ENCODE assay signal across 13 cellular contexts in the genomic region with DNA sequence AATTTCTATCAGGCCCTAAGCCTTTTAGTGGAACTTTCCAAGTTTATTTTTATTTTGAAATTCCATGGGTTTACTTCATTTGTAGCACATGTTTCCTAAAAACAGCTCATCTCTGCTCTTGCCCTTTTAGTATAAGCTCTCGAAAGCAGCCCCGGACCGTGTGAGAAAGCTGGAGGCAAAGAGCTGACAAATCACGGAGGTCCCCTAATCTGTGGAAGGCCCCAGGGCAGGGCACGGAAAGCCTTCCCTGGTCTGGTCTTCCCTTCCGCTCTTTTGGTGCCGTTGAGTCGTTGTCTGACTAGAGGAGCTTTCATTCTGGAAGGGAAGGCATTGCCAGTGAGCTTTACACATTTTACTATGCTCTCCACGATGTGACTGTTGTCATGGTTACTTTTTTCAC.
DNase-seq lines count a peak whose midpoint lies in the region; ATAC-seq and TF ChIP-seq lines count a peak whose summit lies in the region.
"Had no signal": no experiment of that assay in that cellular context is flagged by ENCODE, and none has a peak within 500 bp of the region (broad histone marks: within the 10 kb centered on the region; RNA-seq: fewer than 3 reads in every experiment).

No MANE protein-coding gene starts in this region.

- TF ChIP-seq EP300 in ovary (IDR thresholded peaks at IDR 0.05) = no peak

- H3K27me3 ChIP-seq in ovary = no peaks in the 10 kb centered on the region

- H3K27ac ChIP-seq in ovary = no peak overlapping the region
- H3K27ac ChIP-seq: C4-2B, WERI-Rb-1 had no signal

- no peak for TF ChIP-seq CTCF in AG09309 (IDR thresholded peaks at IDR 0.05; ENCODE audit: control insufficient read depth, insufficient read depth, low read depth, low read length, missing control alignments)
- no peak for TF ChIP-seq CTCF in fibroblast of the aortic adventitia (IDR thresholded peaks at IDR 0.05; ENCODE audit: insufficient read depth, low read length)
- no peak for TF ChIP-seq CTCF in ovary (IDR thresholded peaks at IDR 0.05)

- no peaks in the 10 kb centered on the region for H3K36me3 ChIP-seq in ovary
- H3K36me3 ChIP-seq: WERI-Rb-1 had no signal

- no peak for DNase-seq in AG09309 (ENCODE audit: low read depth)
- DNase-seq in RPMI7951 (ENCODE audit: low read depth) = peak; percentile 49
- no peak for DNase-seq in fibroblast of the aortic adventitia (ENCODE audit: low read depth)
- no peak for DNase-seq in ovary
- DNase-seq in GOT3 (lab: John Stamatoyannopoulos, UW) = no peak
- DNase-seq in NCI-H2107 treated with DMSO at 0.1 percent for 48 hours (lab: John Stamatoyannopoulos, UW; ENCODE audit: unreplicated experiment) = no peak
- DNase-seq: activated gamma-delta T cell treated with Interleukin-2 at 50 U/mL for 16 hours; NCI-H187; stimulated activated CD8-positive, alpha-beta memory T cell treated with anti-CD3 and anti-CD28 coated beads, Interleukin-4, amount 100 ng/mL, for 48 hours; WERI-Rb-1 had no signal

- 23 to 31% (median 26%) methylated on average over 9 of the region's 9 CpGs for WGBS in ovary, 3 donors

- intact Hi-C loops in ovary (cut with DNase I) = no loop called here

- no peak for ATAC-seq in GM18870 (IDR thresholded peaks at IDR 0.05; ENCODE audit: unreplicated experiment)
- ATAC-seq in HG03097 (IDR thresholded peaks at IDR 0.05; ENCODE audit: low FRiP score, unreplicated experiment) = no peak

- peaks cover 4% of the 10 kb centered on the region for H3K4me1 ChIP-seq in ovary (ENCODE audit: insufficient read depth)

- H3K9me3 ChIP-seq in ovary = no peaks in the 10 kb centered on the region

- H3K4me3 ChIP-seq in AG09309 (ENCODE audit: control insufficient read depth, low read depth, low read length) (peak overlapping the region; percentile 43; the same call in 1 of the 2 replicates), fibroblast of the aortic adventitia (ENCODE audit: low read depth, low read length) (peak overlapping the region; percentile 64), ovary (peak overlapping the region; percentile 36)

- no peak for TF ChIP-seq POLR2A in ovary (IDR thresholded peaks at IDR 0.05)
